In genomic region chr9:104905153-104905901, GRCh38 we compare ENCODE assay signal across 23 cellular contexts. TPM values are rescaled to one million over a fixed set of nuclear protein-coding genes. Genes with fewer than 3 reads are reported as not detected.
DNase-seq lines count a peak whose midpoint lies in the region; TF ChIP-seq lines count a peak whose summit lies in the region.
"Had no signal": no experiment of that assay in that cellular context is flagged by ENCODE, and none has a peak within 500 bp of the region (broad histone marks: within the 10 kb centered on the region; RNA-seq: fewer than 3 reads in every experiment).

No MANE protein-coding gene starts in this region.

- H3K79me2 ChIP-seq in smooth muscle cell (ENCODE audit: low read depth) = peaks cover 16% of the 10 kb centered on the region
- H3K79me2 ChIP-seq: parathyroid adenoma had no signal

- POLR2A ChIA-PET in MCF 10A (lab: Yijun Ruan, JAX) = no interaction called here
- POLR2A ChIA-PET in activated CD4-positive, alpha-beta memory T cell treated with anti-CD3 and anti-CD28 coated beads for 36 hours (lab: Charles Lee) = no interaction called here

- 80 to 94% methylated on average over 1 to 4 of the region's 4 CpGs for WGBS in endodermal cell (ENCODE audit: insufficient coverage in 1 of 2, insufficient read length in 1 of 2), 2 experiments
- 55% methylated on average over 4 of the region's 4 CpGs for whole genome bisulfite sequencing in liver
- WGBS in smooth muscle cell (ENCODE audit: low lambda C conversion rate) = 91% methylated on average over 4 of the region's 4 CpGs

- H3K4me1 ChIP-seq in breast epithelium = peaks cover 5 to 26% of the 10 kb centered on the region in 2 donors
- H3K4me1 ChIP-seq in endodermal cell (ENCODE audit: control insufficient read depth, insufficient read depth, low read length) = peaks cover 33% of the 10 kb centered on the region
- H3K4me1 ChIP-seq in liver (ENCODE audit: control insufficient read depth in 4 of 4, insufficient read depth in 4 of 4, low read length in 3 of 4) = peaks cover 3 to 46% (median 32%) of the 10 kb centered on the region in 4 donors
- peaks cover 45% of the 10 kb centered on the region for H3K4me1 ChIP-seq in smooth muscle cell (ENCODE audit: low read depth)
- H3K4me1 ChIP-seq: BE2C had no signal

- no peak for DNase-seq in breast epithelium (ENCODE audit: low spot score in 2 of 2)
- no peak for DNase-seq in MCF 10A (ENCODE audit: unreplicated experiment)
- DNase-seq in endodermal cell = peak; percentile 28
- DNase-seq in smooth muscle cell (lab: John Stamatoyannopoulos, UW; ENCODE audit: unreplicated experiment) = no peak
- no peak for DNase-seq in activated CD4-positive, alpha-beta memory T cell treated with anti-CD3 and anti-CD28 coated beads for 36 hours
- no peak for DNase-seq in H4 (ENCODE audit: low spot score)
- no peak for DNase-seq in CD14-positive monocyte (ENCODE audit: low spot score)
- DNase-seq: activated CD8-positive, alpha-beta T cell treated with anti-CD3 and anti-CD28 coated beads for 36 hours; activated effector memory CD4-positive, alpha-beta T cell treated with Interleukin-2 at 50 U/mL for 16 hours; BE2C; GF-D8; MG63; NCI-H2081 treated with DMSO at 0.1 percent for 48 hours; nephron progenitor cell; OCI-M1; SHP77; small intestine; stimulated activated CD4-positive, alpha-beta T cell treated with anti-CD3 and anti-CD28 coated beads, Interleukin-2, amount 100 ng/mL, for 24 hours had no signal

- H3K9me3 Mint-ChIP-seq in MCF 10A (ENCODE audit: unreplicated experiment) (no peaks in the 10 kb centered on the region), endodermal cell (no peaks in the 10 kb centered on the region), CD14-positive monocyte (no peaks in the 10 kb centered on the region)
- no peaks in the 10 kb centered on the region for H3K9me3 Mint-ChIP-seq in activated CD4-positive, alpha-beta memory T cell treated with anti-CD3 and anti-CD28 coated beads for 36 hours
- H3K9me3 Mint-ChIP-seq: activated CD8-positive, alpha-beta T cell treated with anti-CD3 and anti-CD28 coated beads for 36 hours; dendritic cell treated with granulocyte-macrophage colony-stimulating factor and Interleukin-4, amounts not matched to agents 40 ng/mL and 50 ng/mL, for 4 days; mesothelial cell of epicardium; nephron progenitor cell had no signal

- BruUV-seq in MCF 10A (replicated peaks; lab: Mats Ljungman, UMichigan) = no TSS peak

- H3K36me3 ChIP-seq in breast epithelium (no peaks in the 10 kb centered on the region), endodermal cell (ENCODE audit: control insufficient read depth, insufficient read depth, low read length) (peaks cover 67% of the 10 kb centered on the region), liver (ENCODE audit: control insufficient read depth in 4 of 4, insufficient read depth in 3 of 4, low read depth in 1 of 4, low read length in 3 of 4) (no peaks in the 10 kb centered on the region), smooth muscle cell (ENCODE audit: low read depth) (no peaks in the 10 kb centered on the region)
- H3K36me3 ChIP-seq: BE2C, MG63 had no signal

- H3K4me2 ChIP-seq in smooth muscle cell = peak overlapping the region; percentile 53

- no peak overlapping the region for H3K9ac ChIP-seq in endodermal cell (ENCODE audit: extremely low read depth, low read length, poor library complexity, severe bottlenecking)
- H3K9ac ChIP-seq in liver (ENCODE audit: low read depth in 1 of 2, low read length in 2 of 2) = peak overlapping the region; percentile 45 to 87
- H3K9ac ChIP-seq in smooth muscle cell (ENCODE audit: low read depth) = no peak overlapping the region
- H3K9ac ChIP-seq: parathyroid adenoma had no signal

- intact Hi-C loops in breast epithelium (cut with DNase I; ENCODE audit: low total_unique reads) = no loop called here
- intact Hi-C loops in MCF 10A (cut with micrococcal nuclease) = no loop called here
- intact Hi-C loops in activated CD4-positive, alpha-beta memory T cell treated with anti-CD3 and anti-CD28 coated beads for 36 hours (cut with micrococcal nuclease) = no loop called here
- intact Hi-C loops in CD14-positive monocyte (cut with micrococcal nuclease) = no loop called here

- H3K4me1 Mint-ChIP-seq in MCF 10A (ENCODE audit: insufficient read depth, unreplicated experiment) = peaks cover 16% of the 10 kb centered on the region
- peaks cover 59% of the 10 kb centered on the region for H3K4me1 Mint-ChIP-seq in endodermal cell
- H3K4me1 Mint-ChIP-seq in activated CD4-positive, alpha-beta memory T cell treated with anti-CD3 and anti-CD28 coated beads for 36 hours (ENCODE audit: low read depth) = peaks cover 2% of the 10 kb centered on the region
- peaks cover 30% of the 10 kb centered on the region for H3K4me1 Mint-ChIP-seq in CD14-positive monocyte

- TF ChIP-seq RAD21 in liver (IDR thresholded peaks at IDR 0.05) = no peak

- H3K4me3 Mint-ChIP-seq in MCF 10A (ENCODE audit: unreplicated experiment) (no peak overlapping the region), endodermal cell (no peak overlapping the region), CD14-positive monocyte (no peak overlapping the region)
- no peak overlapping the region for H3K4me3 Mint-ChIP-seq in activated CD4-positive, alpha-beta memory T cell treated with anti-CD3 and anti-CD28 coated beads for 36 hours
- H3K4me3 Mint-ChIP-seq: activated CD8-positive, alpha-beta T cell treated with anti-CD3 and anti-CD28 coated beads for 36 hours; dendritic cell treated with granulocyte-macrophage colony-stimulating factor and Interleukin-4, amounts not matched to agents 40 ng/mL and 50 ng/mL, for 4 days; mesothelial cell of epicardium; nephron progenitor cell had no signal

- peaks cover 3% of the 10 kb centered on the region for H3F3A ChIP-seq in smooth muscle cell (ENCODE audit: low read depth)

- TF ChIP-seq CTCF in breast epithelium (IDR thresholded peaks at IDR 0.05) (no peak), MCF 10A (IDR thresholded peaks at IDR 0.05; ENCODE audit: unreplicated experiment) (no peak), endodermal cell (conservative IDR thresholded peaks at IDR 0.05) (no peak), liver (IDR thresholded peaks at IDR 0.05; ENCODE audit: low read depth, low read length, missing input control) (no peak), smooth muscle cell (IDR thresholded peaks at IDR 0.05; ENCODE audit: borderline replicate concordance, insufficient read depth, poor library complexity, severe bottlenecking) (no peak), CD14-positive monocyte (IDR thresholded peaks at IDR 0.05) (no peak)

- H3K27ac Mint-ChIP-seq in MCF 10A (ENCODE audit: low read depth, unreplicated experiment) (no peak overlapping the region), endodermal cell (no peak overlapping the region), CD14-positive monocyte (peak overlapping the region in 1 of 7 donors; percentile 53)
- no peak overlapping the region for H3K27ac Mint-ChIP-seq in activated CD4-positive, alpha-beta memory T cell treated with anti-CD3 and anti-CD28 coated beads for 36 hours
- H3K27ac Mint-ChIP-seq: activated CD8-positive, alpha-beta T cell treated with anti-CD3 and anti-CD28 coated beads for 36 hours; dendritic cell treated with granulocyte-macrophage colony-stimulating factor and Interleukin-4, amounts not matched to agents 40 ng/mL and 50 ng/mL, for 4 days; mesothelial cell of epicardium; nephron progenitor cell had no signal

- no peak overlapping the region for H2AFZ ChIP-seq in smooth muscle cell (ENCODE audit: low read depth)
- H2AFZ ChIP-seq: parathyroid adenoma had no signal

- H3K27me3 Mint-ChIP-seq in MCF 10A (ENCODE audit: insufficient read depth, unreplicated experiment) (no peaks in the 10 kb centered on the region), endodermal cell (ENCODE audit: insufficient read depth) (no peaks in the 10 kb centered on the region), CD14-positive monocyte (ENCODE audit: low read depth in 3 of 3) (no peaks in the 10 kb centered on the region)
- H3K27me3 Mint-ChIP-seq in activated CD4-positive, alpha-beta memory T cell treated with anti-CD3 and anti-CD28 coated beads for 36 hours = no peaks in the 10 kb centered on the region
- H3K27me3 Mint-ChIP-seq: activated CD8-positive, alpha-beta T cell treated with anti-CD3 and anti-CD28 coated beads for 36 hours; dendritic cell treated with granulocyte-macrophage colony-stimulating factor and Interleukin-4, amounts not matched to agents 40 ng/mL and 50 ng/mL, for 4 days had no signal

- H3K27ac ChIP-seq in breast epithelium (peak overlapping the region; percentile 41 to 81), endodermal cell (ENCODE audit: low read depth, low read length) (no peak overlapping the region), liver (ENCODE audit: low read depth in 1 of 2, low read length in 2 of 2) (peak overlapping the region; percentile 76 to 84), smooth muscle cell (ENCODE audit: low read depth) (peak overlapping the region; percentile 1)
- H3K27ac ChIP-seq: parathyroid adenoma had no signal

- no peak for TF ChIP-seq POLR2A in breast epithelium (IDR thresholded peaks at IDR 0.05)

- no peaks in the 10 kb centered on the region for H3K9me3 ChIP-seq in breast epithelium
- no peaks in the 10 kb centered on the region for H3K9me3 ChIP-seq in endodermal cell (ENCODE audit: control insufficient read depth, low read length)
- H3K9me3 ChIP-seq in liver (ENCODE audit: control insufficient read depth in 4 of 4, low read length in 3 of 4) = no peaks in the 10 kb centered on the region
- H3K9me3 ChIP-seq in smooth muscle cell (replicated peaks; ENCODE audit: low read depth) = no peaks in the 10 kb centered on the region
- H3K9me3 ChIP-seq: BE2C, MG63 had no signal

- H3K4me3 ChIP-seq in breast epithelium (no peak overlapping the region), endodermal cell (ENCODE audit: low read length) (peak overlapping the region; percentile 9), liver (ENCODE audit: low read depth in 1 of 3, low read length in 3 of 3) (peak overlapping the region; percentile 56 to 87 (median 83)), smooth muscle cell (no peak overlapping the region)
- H3K4me3 ChIP-seq: K562, MG63 had no signal

- H3K36me3 Mint-ChIP-seq in MCF 10A (ENCODE audit: insufficient read depth, unreplicated experiment) = no peaks in the 10 kb centered on the region
- H3K36me3 Mint-ChIP-seq in endodermal cell (ENCODE audit: low read depth) = no peaks in the 10 kb centered on the region
- H3K36me3 Mint-ChIP-seq in activated CD4-positive, alpha-beta memory T cell treated with anti-CD3 and anti-CD28 coated beads for 36 hours = no peaks in the 10 kb centered on the region
- H3K36me3 Mint-ChIP-seq in CD14-positive monocyte = peaks cover 23 to 26% of the 10 kb centered on the region in 2 donors
- H3K36me3 Mint-ChIP-seq: mesothelial cell of epicardium had no signal

- CTCF ChIA-PET in MCF 10A (lab: Yijun Ruan, JAX) = interaction anchor here (0.6 kb wide), 1 partner anchor 567 kb away, joined by 3 read pairs; no protein-coding TSS in a partner anchor
- CTCF ChIA-PET in activated CD4-positive, alpha-beta memory T cell treated with anti-CD3 and anti-CD28 coated beads for 36 hours (lab: Charles Lee) = interaction anchor here (1.1 kb wide), 1 partner anchor 40 kb away, joined by 3 read pairs; no protein-coding TSS in a partner anchor

- peaks cover 55% of the 10 kb centered on the region for H4K20me1 ChIP-seq in smooth muscle cell (ENCODE audit: low read depth)

- no peaks in the 10 kb centered on the region for H3K27me3 ChIP-seq in breast epithelium
- H3K27me3 ChIP-seq in endodermal cell (ENCODE audit: control insufficient read depth, insufficient read depth, low read length, poor library complexity, severe bottlenecking) = no peaks in the 10 kb centered on the region
- H3K27me3 ChIP-seq in liver (ENCODE audit: control insufficient read depth in 4 of 4, insufficient read depth in 4 of 4, low read length in 3 of 4) = no peaks in the 10 kb centered on the region
- H3K27me3 ChIP-seq in smooth muscle cell (ENCODE audit: low read depth) = no peaks in the 10 kb centered on the region
- H3K27me3 ChIP-seq: MG63 had no signal

RNA-seq across cellular contexts. Expression of gene ABCA1, which starts 22.6 kb away (rescaled TPM):
- total RNA-seq in breast epithelium (100 to 1,000 TPM in 1 of 3 donors, 10 to 100 TPM in 2; 57.0 to 100 (median 67.8) TPM), MCF 10A (2022) (0.15 and 0.28 TPM in 2 replicates), endodermal cell (10 to 100 TPM; 21.6 to 34.8 TPM), liver (100 to 1,000 TPM in 1 of 2 donors, 10 to 100 TPM in 1; 83.9 to 223 TPM), smooth muscle cell (29.6 and 29.8 TPM in 2 replicates)
- 6.5 TPM for polyA plus RNA-seq in endodermal cell (2013, experiment 1 of 2)
- polyA plus RNA-seq in endodermal cell (2013, experiment 2 of 2) = 8.7 TPM
- polyA plus RNA-seq in liver (10 to 100 TPM; 15.4 to 42.0 TPM), smooth muscle cell (2.8 and 2.9 TPM in 2 replicates), CD14-positive monocyte (1 to 10 TPM; 2.0 to 2.7 TPM)
- 1 to 10 TPM; 6.1 TPM for total RNA-seq in activated CD4-positive, alpha-beta memory T cell treated with anti-CD3 and anti-CD28 coated beads for 36 hours
- 10.9 and 11.6 TPM in 2 replicates for total RNA-seq in H4 (2014; rRNA removed; shearing (Covaris generic))

Comparison
In these comparisons a context has a peak if more than half of its experiments do, and no peak if none do; other contexts are left out.
1. H3K4me3 ChIP-seq: peak in endodermal cell (single experiment) and liver (3 of 3); none in breast epithelium (0 of 3) and smooth muscle cell (single experiment).
2. H3K9ac ChIP-seq: peak in liver (2 of 2); none in endodermal cell (single experiment) and smooth muscle cell (single experiment).